8 cellular contexts compared by ENCODE assay signal in genomic region chr12:114508529-114509129, GRCh38.
A peak's percentile ranks its signal among the peaks of the same experiment; 100 is the strongest.
DNase-seq lines count a peak whose midpoint lies in the region; ATAC-seq and TF ChIP-seq lines count a peak whose summit lies in the region.

No MANE protein-coding gene starts in this region.

- H3K4me3 Mint-ChIP-seq in natural killer cell treated with Interleukin-12 subunit alpha and Interleukin-12 subunit beta and Interleukin-15 and Interleukin-18, amount 100 ng/mL, for 72 hours, result no peak overlapping the region

- peaks cover 14 to 26% of the 10 kb centered on the region in 2 donors for H3K27me3 Mint-ChIP-seq in natural killer cell treated with Interleukin-12 subunit alpha and Interleukin-12 subunit beta and Interleukin-15 and Interleukin-18, amount 100 ng/mL, for 72 hours

- BruUV-seq in OCI-LY7 (replicated peaks; lab: Mats Ljungman, UMichigan), result no TSS peak

- no peak for TF ChIP-seq POLR2A in esophagus squamous epithelium (IDR thresholded peaks at IDR 0.05)

- H3K79me2 ChIP-seq in DND-41 (ENCODE audit: insufficient read depth, low read length) (no peaks in the 10 kb centered on the region), OCI-LY7 (ENCODE audit: insufficient read depth, low read depth, low read length) (no peaks in the 10 kb centered on the region)

- H3K36me3 ChIP-seq in DND-41 (ENCODE audit: insufficient read depth, low read length), result no peaks in the 10 kb centered on the region
- no peaks in the 10 kb centered on the region for H3K36me3 ChIP-seq in OCI-LY7 (ENCODE audit: insufficient read depth, low read length)
- no peaks in the 10 kb centered on the region for H3K36me3 ChIP-seq in esophagus squamous epithelium

- intact Hi-C loops in OCI-LY7 (cut with micrococcal nuclease; ENCODE audit: unreplicated experiment) (loop anchor here (1.0 kb wide), 1 partner anchor 528 kb away; no protein-coding TSS in a partner anchor), esophagus squamous epithelium (cut with DNase I) (loop anchor here (5.0 kb wide), 1 partner anchor 526 kb away; no protein-coding TSS in a partner anchor)

- no peak overlapping the region for H3K27ac Mint-ChIP-seq in natural killer cell treated with Interleukin-12 subunit alpha and Interleukin-12 subunit beta and Interleukin-15 and Interleukin-18, amount 100 ng/mL, for 72 hours

- H3K4me1 Mint-ChIP-seq in natural killer cell treated with Interleukin-12 subunit alpha and Interleukin-12 subunit beta and Interleukin-15 and Interleukin-18, amount 100 ng/mL, for 72 hours (ENCODE audit: low read depth in 2 of 2), result no peaks in the 10 kb centered on the region

- H3K4me2 ChIP-seq in DND-41 (ENCODE audit: insufficient read depth, low read length) (no peak overlapping the region), OCI-LY7 (ENCODE audit: low read length) (no peak overlapping the region)

- CTCF ChIA-PET in OCI-LY7 (lab: Charles Lee; ENCODE audit: unreplicated experiment), result no interaction called here

- no peaks in the 10 kb centered on the region for H3K27me3 ChIP-seq in DND-41 (ENCODE audit: insufficient read depth, low read length, poor library complexity)
- H3K27me3 ChIP-seq in esophagus squamous epithelium, result peaks cover 0 to 35% (median 0%) of the 10 kb centered on the region in 4 donors

- TF ChIP-seq CTCF in DND-41 (IDR thresholded peaks at IDR 0.05; ENCODE audit: borderline replicate concordance, extremely low read depth, low read length, poor library complexity, severe bottlenecking) (peak; percentile 90), OCI-LY7 (conservative IDR thresholded peaks at IDR 0.05; ENCODE audit: low read length) (peak; percentile 92), esophagus squamous epithelium (IDR thresholded peaks at IDR 0.05) (peak; percentile 38 to 73 (median 62))

- DNase-seq in DND-41, result peak; percentile 70
- peak; percentile 68 for DNase-seq in HT1080 (ENCODE audit: low read depth)
- DNase-seq in OCI-LY7 (ENCODE audit: low spot score), result peak; percentile 65
- peak; percentile 51 for DNase-seq in activated T-cell treated with anti-CD3 and anti-CD28 coated beads for 24 hours (ENCODE audit: low read depth)
- no peak for DNase-seq in esophagus squamous epithelium (lab: John Stamatoyannopoulos, UW)
- peak; percentile 67 for DNase-seq in natural killer cell treated with Interleukin-12 subunit alpha and Interleukin-12 subunit beta and Interleukin-15 and Interleukin-18, amount 100 ng/mL, for 72 hours (ENCODE audit: low spot score)
- DNase-seq in stimulated activated naive CD4-positive, alpha-beta T cell treated with Interleukin-2 at 50 U/mL for 16 hours (lab: John Stamatoyannopoulos, UW), result peak; percentile 40

- H3K4me3 ChIP-seq in DND-41 (ENCODE audit: low read depth in 1 of 2, low read length in 2 of 2) (no peak overlapping the region), OCI-LY7 (ENCODE audit: low read depth, low read length, poor library complexity, severe bottlenecking) (no peak overlapping the region), esophagus squamous epithelium (no peak overlapping the region)

- POLR2A ChIA-PET in OCI-LY7 (lab: Charles Lee), result no interaction called here

- H3K4me1 ChIP-seq in DND-41 (ENCODE audit: insufficient read depth, low read length) (no peaks in the 10 kb centered on the region), OCI-LY7 (ENCODE audit: insufficient read depth, low read length, poor library complexity, severe bottlenecking) (no peaks in the 10 kb centered on the region), esophagus squamous epithelium (no peaks in the 10 kb centered on the region)

- 32 to 34% methylated on average over 8 of the region's 8 CpGs for WGBS in esophagus squamous epithelium, 2 donors

- H2AFZ ChIP-seq in DND-41 (ENCODE audit: low read depth, low read length), result no peak overlapping the region
- no peak overlapping the region for H2AFZ ChIP-seq in OCI-LY7 (ENCODE audit: low read length)

- no peaks in the 10 kb centered on the region for H3K9me3 Mint-ChIP-seq in natural killer cell treated with Interleukin-12 subunit alpha and Interleukin-12 subunit beta and Interleukin-15 and Interleukin-18, amount 100 ng/mL, for 72 hours

- peak; percentile 74 for ATAC-seq in DND-41 (ENCODE audit: insufficient read depth, low read depth)
- ATAC-seq in natural killer cell treated with Interleukin-12 subunit alpha and Interleukin-12 subunit beta and Interleukin-15 and Interleukin-18, amount 100 ng/mL, for 72 hours, result no peak
- no peak for ATAC-seq in GM19455 (IDR thresholded peaks at IDR 0.05; ENCODE audit: unreplicated experiment)

- H3K9me3 ChIP-seq in DND-41 (ENCODE audit: insufficient read depth, low read length, severe bottlenecking) (no peaks in the 10 kb centered on the region), OCI-LY7 (ENCODE audit: low read length) (no peaks in the 10 kb centered on the region), esophagus squamous epithelium (no peaks in the 10 kb centered on the region)

- no peaks in the 10 kb centered on the region for H3K36me3 Mint-ChIP-seq in natural killer cell treated with Interleukin-12 subunit alpha and Interleukin-12 subunit beta and Interleukin-15 and Interleukin-18, amount 100 ng/mL, for 72 hours

- no peak overlapping the region for H3K9ac ChIP-seq in DND-41 (ENCODE audit: low read depth, low read length)

- no peaks in the 10 kb centered on the region for H3K9me2 ChIP-seq in OCI-LY7 (ENCODE audit: insufficient read depth, low read length)

- H3K27ac ChIP-seq in DND-41 (ENCODE audit: low read length) (no peak overlapping the region), OCI-LY7 (ENCODE audit: low read depth, low read length, poor library complexity, severe bottlenecking) (no peak overlapping the region), esophagus squamous epithelium (no peak overlapping the region)

- H4K20me1 ChIP-seq in DND-41 (ENCODE audit: insufficient read depth, low read length) (no peaks in the 10 kb centered on the region), OCI-LY7 (ENCODE audit: insufficient read depth, low read length) (no peaks in the 10 kb centered on the region)
